1 cellular context compared by ENCODE assay signal in the genomic region with DNA sequence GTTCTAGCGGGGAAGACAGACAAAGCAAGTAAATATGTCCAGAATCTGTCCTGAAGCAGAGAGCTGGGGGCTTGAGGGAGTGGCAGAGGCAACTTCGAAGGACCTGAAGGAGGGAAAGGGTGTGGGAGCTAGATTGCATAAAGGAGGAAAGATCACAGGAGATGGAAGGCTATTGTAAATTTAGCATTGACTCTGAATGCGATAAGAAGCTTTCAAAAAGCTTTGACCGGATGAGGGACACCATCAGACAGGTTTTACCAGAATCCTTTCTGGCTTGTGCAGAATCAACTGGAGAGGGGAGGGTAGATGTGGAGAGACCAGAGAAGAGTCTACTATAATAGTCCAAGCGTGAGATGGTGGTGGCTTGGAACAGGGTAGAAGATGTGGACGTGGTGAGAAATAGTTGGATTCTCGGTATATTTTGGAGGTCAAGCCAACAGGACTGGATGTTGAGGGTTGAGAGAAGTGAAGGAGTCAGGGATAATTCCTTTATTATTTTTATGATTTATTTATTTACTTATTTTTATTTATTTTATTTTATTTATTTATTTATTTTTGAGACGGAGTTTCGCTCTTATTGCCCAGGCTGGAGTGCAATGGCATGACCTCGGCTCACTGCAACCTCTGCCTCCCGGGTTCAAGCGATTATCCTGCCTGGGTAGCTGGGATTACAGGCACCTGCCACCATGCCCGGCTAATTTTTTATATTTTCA.
TF ChIP-seq lines count a peak whose summit lies in the region.

No MANE protein-coding gene starts in this region.

TF ChIP-seq in IMR-90, 13 proteins besides CTCF, POLR2A, EP300 and RAD21:
- TF ChIP-seq FOS (IDR thresholded peaks at IDR 0.05; ENCODE audit: low read depth, low read length) (no peak), CEBPB (IDR thresholded peaks at IDR 0.05; ENCODE audit: low read depth, low read length) (no peak), NFE2L2 (IDR thresholded peaks at IDR 0.05; ENCODE audit: low read depth, low read length) (no peak), RCOR1 (IDR thresholded peaks at IDR 0.05; ENCODE audit: insufficient replicate concordance, low read length) (no peak), SMC3 (IDR thresholded peaks at IDR 0.05; ENCODE audit: low read depth, low read length) (no peak), MAZ (IDR thresholded peaks at IDR 0.05; ENCODE audit: borderline replicate concordance, low read depth, low read length) (no peak), RFX5 (IDR thresholded peaks at IDR 0.05; ENCODE audit: low read depth, low read length) (no peak), MXI1 (IDR thresholded peaks at IDR 0.05; ENCODE audit: borderline replicate concordance, low read depth, low read length) (no peak), BHLHE40 (IDR thresholded peaks at IDR 0.05; ENCODE audit: low read depth, low read length) (no peak), MAFK (IDR thresholded peaks at IDR 0.05; ENCODE audit: low read depth, low read length) (no peak), CHD1 (IDR thresholded peaks at IDR 0.05; ENCODE audit: low read depth, low read length) (no peak)
- TF ChIP-seq, protein P1, sequence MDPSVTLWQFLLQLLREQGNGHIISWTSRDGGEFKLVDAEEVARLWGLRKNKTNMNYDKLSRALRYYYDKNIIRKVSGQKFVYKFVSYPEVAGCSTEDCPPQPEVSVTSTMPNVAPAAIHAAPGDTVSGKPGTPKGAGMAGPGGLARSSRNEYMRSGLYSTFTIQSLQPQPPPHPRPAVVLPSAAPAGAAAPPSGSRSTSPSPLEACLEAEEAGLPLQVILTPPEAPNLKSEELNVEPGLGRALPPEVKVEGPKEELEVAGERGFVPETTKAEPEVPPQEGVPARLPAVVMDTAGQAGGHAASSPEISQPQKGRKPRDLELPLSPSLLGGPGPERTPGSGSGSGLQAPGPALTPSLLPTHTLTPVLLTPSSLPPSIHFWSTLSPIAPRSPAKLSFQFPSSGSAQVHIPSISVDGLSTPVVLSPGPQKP (IDR thresholded peaks at IDR 0.05; ENCODE audit: borderline replicate concordance, low read depth, low read length), result no peak
- TF ChIP-seq, protein P2, sequence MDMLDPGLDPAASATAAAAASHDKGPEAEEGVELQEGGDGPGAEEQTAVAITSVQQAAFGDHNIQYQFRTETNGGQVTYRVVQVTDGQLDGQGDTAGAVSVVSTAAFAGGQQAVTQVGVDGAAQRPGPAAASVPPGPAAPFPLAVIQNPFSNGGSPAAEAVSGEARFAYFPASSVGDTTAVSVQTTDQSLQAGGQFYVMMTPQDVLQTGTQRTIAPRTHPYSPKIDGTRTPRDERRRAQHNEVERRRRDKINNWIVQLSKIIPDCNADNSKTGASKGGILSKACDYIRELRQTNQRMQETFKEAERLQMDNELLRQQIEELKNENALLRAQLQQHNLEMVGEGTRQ (IDR thresholded peaks at IDR 0.05; ENCODE audit: low read depth, low read length), result no peak
